In genomic region chr17:75242461-75243042, GRCh38 we compare ENCODE assay signal across 11 cellular contexts. TPM values are rescaled to one million over a fixed set of nuclear protein-coding genes. Genes with fewer than 3 reads are reported as not detected.
DNase-seq lines count a peak whose midpoint lies in the region; ATAC-seq, FAIRE-seq and TF ChIP-seq lines count a peak whose summit lies in the region.
"Had no signal": no experiment of that assay in that cellular context is flagged by ENCODE, and none has a peak within 500 bp of the region (broad histone marks: within the 10 kb centered on the region; RNA-seq: fewer than 3 reads in every experiment).

No MANE protein-coding gene starts in this region.

- peak; percentile 71 for DNase-seq in activated CD8-positive, alpha-beta memory T cell treated with anti-CD3 and anti-CD28 coated beads for 24 hours
- DNase-seq in activated CD8-positive, alpha-beta memory T cell treated with anti-CD3 and anti-CD28 coated beads, Interleukin-2, amount 50 U/mL, for 48 hours = no peak
- DNase-seq in T-cell (peak in 31 of 34 experiments; percentile 8 to 61 (median 38)), K562 (ENCODE audit: extremely low read depth in 1 of 4, low spot score in 3 of 4) (no peak), hypothalamus (lab: John Stamatoyannopoulos, UW) (no peak), A172 (ENCODE audit: low spot score) (no peak)
- peak in 1 of 2 donors; percentile 64 for DNase-seq in stimulated activated effector memory CD8-positive, alpha-beta T cell treated with anti-CD3 and anti-CD28 coated beads, Interleukin-12 subunit alpha, Interleukin-12 subunit beta, amount 100 ng/mL, for 72 hours (ENCODE audit: low spot score in 2 of 2)
- DNase-seq: NCI-H1930, retina had no signal

- peak overlapping the region in 1 of 3 donors; percentile 30 for H3K4me3 Mint-ChIP-seq in T-cell
- peak overlapping the region; percentile 70 for H3K4me3 Mint-ChIP-seq in stimulated activated effector memory CD8-positive, alpha-beta T cell treated with anti-CD3 and anti-CD28 coated beads, Interleukin-12 subunit alpha, Interleukin-12 subunit beta, amount 100 ng/mL, for 72 hours

- H3K4me1 Mint-ChIP-seq in T-cell = peaks cover 26 to 45% (median 34%) of the 10 kb centered on the region in 3 donors
- H3K4me1 Mint-ChIP-seq in stimulated activated effector memory CD8-positive, alpha-beta T cell treated with anti-CD3 and anti-CD28 coated beads, Interleukin-12 subunit alpha, Interleukin-12 subunit beta, amount 100 ng/mL, for 72 hours = peaks cover 45% of the 10 kb centered on the region

- peaks cover 93% of the 10 kb centered on the region for H3K36me3 ChIP-seq in K562 (ENCODE audit: control insufficient read depth, insufficient read depth, low read length)

- WGBS in K562 (ENCODE audit: insufficient coverage, low coverage, missing lambda C conversion rate) = 94% methylated on average over 17 of the region's 17 CpGs

- no peak overlapping the region for H3K27ac ChIP-seq in K562 (ENCODE audit: extremely low read depth, low read depth, low read length)

- CTCF ChIA-PET in T-cell (lab: Charles Lee) (interaction anchor here (0.6 to 3.0 kb wide), 6 partner anchors 12 to 477 kb away, joined by 3 to 12 read pairs (median 6); partner anchors contain the start of genes GGA3 (in 1 of the 2), MIF4GD (in 1 of the 2) and MRPS7 (in 1 of the 2)), K562 (lab: Yijun Ruan, JAX; ENCODE audit: low intra/inter-chr PET ratio) (interaction anchor here (3.1 kb wide), 1 partner anchor 170 kb away, joined by 20 read pairs; no protein-coding TSS in a partner anchor)

- no peak overlapping the region for H2AFZ ChIP-seq in K562 (ENCODE audit: low read depth, low read length)

- H3K79me2 ChIP-seq in K562 (ENCODE audit: control insufficient read depth, insufficient read depth, low read length) = peaks cover 6% of the 10 kb centered on the region; the same call in 1 of the 3 replicates

- no peak for TF ChIP-seq RAD21 in K562 (CRISPR knock-in tag; conservative IDR thresholded peaks at IDR 0.05 in 1 of 2, IDR thresholded peaks at IDR 0.05 in 1 of 2)

- no peak overlapping the region for H3K4me3 ChIP-seq in K562

- TF ChIP-seq CTCF in K562 (IDR thresholded peaks at IDR 0.05 in 2 of 3, conservative IDR thresholded peaks at IDR 0.05 in 1 of 3; ENCODE audit: insufficient read depth in 2 of 3, low read depth in 1 of 3, low read length in 3 of 3) = no peak

- no peaks in the 10 kb centered on the region for H3K9me1 ChIP-seq in K562 (ENCODE audit: control insufficient read depth, insufficient read depth, low read length)

- POLR2A ChIA-PET in T-cell (lab: Charles Lee) = interaction anchor here in 1 of 2 donors (0.5 to 1.4 kb wide), 3 partner anchors 18 to 141 kb away, joined by 3 to 5 read pairs (median 3); no protein-coding TSS in a partner anchor
- POLR2A ChIA-PET in K562 (lab: Yijun Ruan, JAX) = interaction anchor here (0.6 to 4.0 kb wide), 5 partner anchors 8 to 301 kb away, joined by 3 to 21 read pairs (median 3); partner anchors contain the start of genes GGA3 and MRPS7

- no TSS peak for BruUV-seq in K562 (replicated peaks; lab: Mats Ljungman, UMichigan)

- H3K4me2 ChIP-seq in K562 (ENCODE audit: insufficient read depth, low read length) = no peak overlapping the region

- ATAC-seq in T-cell (replicated peaks in 1 of 4) = peak in 3 of 4 experiments; percentile 31 to 75 (median 51)
- no peak for ATAC-seq in K562
- peak; percentile 60 for ATAC-seq in stimulated activated effector memory CD8-positive, alpha-beta T cell treated with anti-CD3 and anti-CD28 coated beads, Interleukin-12 subunit alpha, Interleukin-12 subunit beta, amount 100 ng/mL, for 72 hours
- ATAC-seq in GM21737 (IDR thresholded peaks at IDR 0.05; ENCODE audit: unreplicated experiment) = no peak
- ATAC-seq: Panc1 had no signal

- H3K36me3 Mint-ChIP-seq in T-cell = peaks cover 40% of the 10 kb centered on the region
- peaks cover 100% of the 10 kb centered on the region for H3K36me3 Mint-ChIP-seq in stimulated activated effector memory CD8-positive, alpha-beta T cell treated with anti-CD3 and anti-CD28 coated beads, Interleukin-12 subunit alpha, Interleukin-12 subunit beta, amount 100 ng/mL, for 72 hours

- peaks cover 19 to 46% of the 10 kb centered on the region in 2 experiments for H3K4me1 ChIP-seq in K562 (replicated peaks in 1 of 2; ENCODE audit: control insufficient read depth in 2 of 2, insufficient read depth in 2 of 2, low read length in 2 of 2)

- peak overlapping the region; percentile 84 to 91 for H3K27ac Mint-ChIP-seq in T-cell
- peak overlapping the region; percentile 96 for H3K27ac Mint-ChIP-seq in stimulated activated effector memory CD8-positive, alpha-beta T cell treated with anti-CD3 and anti-CD28 coated beads, Interleukin-12 subunit alpha, Interleukin-12 subunit beta, amount 100 ng/mL, for 72 hours

- H4K20me1 ChIP-seq in K562 (replicated peaks; ENCODE audit: control insufficient read depth, insufficient read depth, low read length) = peaks cover 27% of the 10 kb centered on the region

- no peaks in the 10 kb centered on the region for H3K9me3 Mint-ChIP-seq in T-cell
- H3K9me3 Mint-ChIP-seq in stimulated activated effector memory CD8-positive, alpha-beta T cell treated with anti-CD3 and anti-CD28 coated beads, Interleukin-12 subunit alpha, Interleukin-12 subunit beta, amount 100 ng/mL, for 72 hours = no peaks in the 10 kb centered on the region

- no peaks in the 10 kb centered on the region for H3K9me3 ChIP-seq in K562 (replicated peaks; ENCODE audit: control insufficient read depth, insufficient read depth, low read depth, low read length)

- H3K9ac ChIP-seq in K562 (ENCODE audit: insufficient read depth in 1 of 2, low read depth in 2 of 2, low read length in 2 of 2) = no peak overlapping the region

- no peaks in the 10 kb centered on the region for H3K27me3 ChIP-seq in K562 (ENCODE audit: control insufficient read depth in 2 of 2, insufficient read depth in 2 of 2, low read length in 2 of 2)

- TF ChIP-seq EP300 in K562 (IDR thresholded peaks at IDR 0.05; ENCODE audit: low read length) = no peak

- H3K27me3 Mint-ChIP-seq in T-cell = no peaks in the 10 kb centered on the region

- intact Hi-C loops in K562 (cut with micrococcal nuclease) = no loop called here

- no peak for TF ChIP-seq POLR2A in K562 (conservative IDR thresholded peaks at IDR 0.05)

- no peak for FAIRE-seq in K562 (lab: Jason Lieb, UNC)

- in situ Hi-C loops in K562 (cut with MboI) = no loop called here

RNA-seq across cellular contexts. Expression of gene GGA3, which starts 18.9 kb away (rescaled TPM):
- total RNA-seq in T-cell = 100 to 1,000 TPM in 3 of 5 donors, 10 to 100 TPM in 2; 78.1 to 118 (median 102) TPM
- total RNA-seq in K562 (2011; cell fraction: chromatin; rRNA removed; ENCODE audit: low replicate concordance) = 229 and 410 TPM in 2 replicates
- total RNA-seq in K562 (2011; cell fraction: nucleolus; rRNA removed) = 168 and 211 TPM in 2 replicates
- total RNA-seq in K562 (2011; cell fraction: nucleoplasm; rRNA removed) = 138 and 145 TPM in 2 replicates
- 16.3 and 27.7 TPM in 2 replicates for total RNA-seq in K562 (2014; rRNA removed)
- 25.4 and 26.5 TPM in 2 replicates for total RNA-seq in K562 (2014; rRNA removed; fragmentation: Illumina TruSeq; extraction: Trizol)
- total RNA-seq in K562 (2015; rRNA removed; fragmentation: Illumina TruSeq; extraction: Trizol) = 21.3 and 23.7 TPM in 2 replicates
- total RNA-seq in K562 (2021) = 60.9 and 64.9 TPM in 2 replicates
- polyA plus RNA-seq in K562 (2011; rRNA removed) = 40.9 and 74.6 TPM in 2 replicates
- 24.6 and 25.5 TPM in 2 replicates for polyA plus RNA-seq in K562 (2011; cell fraction: cytosol; rRNA removed)
- 329 and 442 TPM in 2 replicates for polyA plus RNA-seq in K562 (2011; cell fraction: nucleus; rRNA removed)
- 65.7 and 79.7 TPM in 2 replicates for polyA plus RNA-seq in K562 (2012)
- polyA plus RNA-seq in K562 (2014; fragmentation: Illumina TruSeq; extraction: Trizol) = 51.7 and 54.2 TPM in 2 replicates
- polyA plus RNA-seq in K562 (2014; fragmentation: Nextera tagmentation; extraction: Ambion mirVana) = 1 to 10 TPM; 5.7 to 6.3 TPM
- polyA plus RNA-seq in K562 (2014; rRNA removed) = 41.2 and 45.9 TPM in 2 replicates
- 76.1 and 105 TPM in 2 replicates for polyA minus RNA-seq in K562 (2011; rRNA and poly(A)+ RNA removed)
- 29.3 and 34.2 TPM in 2 replicates for polyA minus RNA-seq in K562 (2011; cell fraction: cytosol; rRNA and poly(A)+ RNA removed)
- 52.4 and 72.0 TPM in 2 replicates for polyA minus RNA-seq in K562 (2011; cell fraction: nucleus; rRNA and poly(A)+ RNA removed)
- 12.9 and 15.1 TPM in 2 replicates for total RNA-seq in A172 (2014; rRNA removed; shearing (Covaris generic))

RNA-seq across cellular contexts. Expression of gene MRPS7, which starts 19.1 kb away (rescaled TPM):
- 10 to 100 TPM; 29.8 to 39.4 (median 33.6) TPM for total RNA-seq in T-cell
- total RNA-seq in K562 (2011; cell fraction: chromatin; rRNA removed; ENCODE audit: low replicate concordance) = 58.3 and 91.9 TPM in 2 replicates
- total RNA-seq in K562 (2011; cell fraction: nucleolus; rRNA removed) = 73.0 and 88.6 TPM in 2 replicates
- total RNA-seq in K562 (2011; cell fraction: nucleoplasm; rRNA removed) = 64.5 and 67.2 TPM in 2 replicates
- 115 and 137 TPM in 2 replicates for total RNA-seq in K562 (2014; rRNA removed)
- total RNA-seq in K562 (2014; rRNA removed; fragmentation: Illumina TruSeq; extraction: Trizol) = 128 and 142 TPM in 2 replicates
- total RNA-seq in K562 (2015; rRNA removed; fragmentation: Illumina TruSeq; extraction: Trizol) = 124 and 132 TPM in 2 replicates
- total RNA-seq in K562 (2021) = 117 and 120 TPM in 2 replicates
- 90.8 and 115 TPM in 2 replicates for polyA plus RNA-seq in K562 (2011; rRNA removed)
- 83.0 and 98.9 TPM in 2 replicates for polyA plus RNA-seq in K562 (2011; cell fraction: cytosol; rRNA removed)
- polyA plus RNA-seq in K562 (2011; cell fraction: nucleus; rRNA removed) = 73.0 and 76.0 TPM in 2 replicates
- 60.3 and 98.2 TPM in 2 replicates for polyA plus RNA-seq in K562 (2012)
- 140 and 153 TPM in 2 replicates for polyA plus RNA-seq in K562 (2014; fragmentation: Illumina TruSeq; extraction: Trizol)
- polyA plus RNA-seq in K562 (2014; fragmentation: Nextera tagmentation; extraction: Ambion mirVana) = 100 to 1,000 TPM; 236 to 244 TPM
- 107 and 126 TPM in 2 replicates for polyA plus RNA-seq in K562 (2014; rRNA removed)
- polyA minus RNA-seq in K562 (2011; rRNA and poly(A)+ RNA removed) = 75.2 and 86.1 TPM in 2 replicates
- polyA minus RNA-seq in K562 (2011; cell fraction: cytosol; rRNA and poly(A)+ RNA removed) = 34.9 and 44.7 TPM in 2 replicates
- polyA minus RNA-seq in K562 (2011; cell fraction: nucleus; rRNA and poly(A)+ RNA removed) = 34.5 and 47.3 TPM in 2 replicates
- 100 and 101 TPM in 2 replicates for total RNA-seq in A172 (2014; rRNA removed; shearing (Covaris generic))

RNA-seq across cellular contexts. Expression of gene MIF4GD, which starts 28.5 kb away (rescaled TPM):
- total RNA-seq in T-cell (10 to 100 TPM; 27.1 to 45.6 (median 39.2) TPM), K562 (2014; rRNA removed) (22.4 and 25.2 TPM in 2 replicates), K562 (2014; rRNA removed; fragmentation: Illumina TruSeq; extraction: Trizol) (11.8 and 12.3 TPM in 2 replicates), K562 (2015; rRNA removed; fragmentation: Illumina TruSeq; extraction: Trizol) (13.2 and 14.0 TPM in 2 replicates), K562 (2021) (23.0 and 27.1 TPM in 2 replicates)
- 28.8 and 42.4 TPM in 2 replicates for total RNA-seq in K562 (2011; cell fraction: chromatin; rRNA removed; ENCODE audit: low replicate concordance)
- total RNA-seq in K562 (2011; cell fraction: nucleolus; rRNA removed) = 36.0 and 43.4 TPM in 2 replicates
- 32.6 and 37.5 TPM in 2 replicates for total RNA-seq in K562 (2011; cell fraction: nucleoplasm; rRNA removed)
- polyA plus RNA-seq in K562 (2011; rRNA removed) (50.8 and 53.9 TPM in 2 replicates), K562 (2014; fragmentation: Illumina TruSeq; extraction: Trizol) (25.5 and 28.1 TPM in 2 replicates), K562 (2014; fragmentation: Nextera tagmentation; extraction: Ambion mirVana) (10 to 100 TPM; 46.7 to 63.8 TPM), K562 (2014; rRNA removed) (30.6 and 36.0 TPM in 2 replicates)
- polyA plus RNA-seq in K562 (2011; cell fraction: cytosol; rRNA removed) = 71.3 and 91.1 TPM in 2 replicates
- 56.0 and 67.5 TPM in 2 replicates for polyA plus RNA-seq in K562 (2011; cell fraction: nucleus; rRNA removed)
- polyA plus RNA-seq in K562 (2012) = 28.0 and 61.3 TPM in 2 replicates
- 25.6 TPM in 2 replicates for polyA minus RNA-seq in K562 (2011; rRNA and poly(A)+ RNA removed)
- 13.5 and 16.8 TPM in 2 replicates for polyA minus RNA-seq in K562 (2011; cell fraction: cytosol; rRNA and poly(A)+ RNA removed)
- 8.3 and 15.0 TPM in 2 replicates for polyA minus RNA-seq in K562 (2011; cell fraction: nucleus; rRNA and poly(A)+ RNA removed)
- total RNA-seq in A172 (2014; rRNA removed; shearing (Covaris generic)) = 34.2 and 43.5 TPM in 2 replicates

RNA-seq across cellular contexts. Expression of gene NUP85, which starts 37.1 kb away (rescaled TPM):
- total RNA-seq in T-cell = 100 to 1,000 TPM in 3 of 5 donors, 10 to 100 TPM in 2; 56.2 to 128 (median 106) TPM
- 303 and 492 TPM in 2 replicates for total RNA-seq in K562 (2011; cell fraction: chromatin; rRNA removed; ENCODE audit: low replicate concordance)
- 243 and 287 TPM in 2 replicates for total RNA-seq in K562 (2011; cell fraction: nucleolus; rRNA removed)
- total RNA-seq in K562 (2011; cell fraction: nucleoplasm; rRNA removed) = 239 and 282 TPM in 2 replicates
- 50.2 and 52.4 TPM in 2 replicates for total RNA-seq in K562 (2014; rRNA removed)
- 99.8 and 115 TPM in 2 replicates for total RNA-seq in K562 (2014; rRNA removed; fragmentation: Illumina TruSeq; extraction: Trizol)
- 77.1 and 81.2 TPM in 2 replicates for total RNA-seq in K562 (2015; rRNA removed; fragmentation: Illumina TruSeq; extraction: Trizol)
- 121 and 127 TPM in 2 replicates for total RNA-seq in K562 (2021)
- polyA plus RNA-seq in K562 (2011; rRNA removed) = 128 and 135 TPM in 2 replicates
- polyA plus RNA-seq in K562 (2011; cell fraction: cytosol; rRNA removed) = 184 and 192 TPM in 2 replicates
- 521 and 638 TPM in 2 replicates for polyA plus RNA-seq in K562 (2011; cell fraction: nucleus; rRNA removed)
- polyA plus RNA-seq in K562 (2012) = 56.6 and 88.3 TPM in 2 replicates
- 82.2 and 83.7 TPM in 2 replicates for polyA plus RNA-seq in K562 (2014; fragmentation: Illumina TruSeq; extraction: Trizol)
- polyA plus RNA-seq in K562 (2014; fragmentation: Nextera tagmentation; extraction: Ambion mirVana) = 100 to 1,000 TPM; 156 to 177 TPM
- 110 and 116 TPM in 2 replicates for polyA plus RNA-seq in K562 (2014; rRNA removed)
- polyA minus RNA-seq in K562 (2011; rRNA and poly(A)+ RNA removed) = 62.4 and 87.2 TPM in 2 replicates
- 45.2 and 54.1 TPM in 2 replicates for polyA minus RNA-seq in K562 (2011; cell fraction: cytosol; rRNA and poly(A)+ RNA removed)
- polyA minus RNA-seq in K562 (2011; cell fraction: nucleus; rRNA and poly(A)+ RNA removed) = 79.4 and 108 TPM in 2 replicates
- 55.6 and 59.1 TPM in 2 replicates for total RNA-seq in A172 (2014; rRNA removed; shearing (Covaris generic))

RNA-seq across cellular contexts. Expression of gene SLC25A19, which starts 46.7 kb away (rescaled TPM):
- total RNA-seq in T-cell = 10 to 100 TPM; 12.4 to 30.1 (median 25.9) TPM
- total RNA-seq in K562 (2011; cell fraction: chromatin; rRNA removed; ENCODE audit: low replicate concordance) = 80.8 and 110 TPM in 2 replicates
- total RNA-seq in K562 (2011; cell fraction: nucleolus; rRNA removed) = 83.7 and 96.9 TPM in 2 replicates
- total RNA-seq in K562 (2011; cell fraction: nucleoplasm; rRNA removed) = 75.9 and 93.0 TPM in 2 replicates
- total RNA-seq in K562 (2014; rRNA removed) = 56.1 and 71.6 TPM in 2 replicates
- 35.9 and 45.2 TPM in 2 replicates for total RNA-seq in K562 (2014; rRNA removed; fragmentation: Illumina TruSeq; extraction: Trizol)
- total RNA-seq in K562 (2015; rRNA removed; fragmentation: Illumina TruSeq; extraction: Trizol) = 49.0 and 49.3 TPM in 2 replicates
- total RNA-seq in K562 (2021) = 73.4 and 76.6 TPM in 2 replicates
- 51.7 and 55.3 TPM in 2 replicates for polyA plus RNA-seq in K562 (2011; rRNA removed)
- 70.2 and 111 TPM in 2 replicates for polyA plus RNA-seq in K562 (2011; cell fraction: cytosol; rRNA removed)
- 50.7 and 83.5 TPM in 2 replicates for polyA plus RNA-seq in K562 (2011; cell fraction: nucleus; rRNA removed)
- 26.6 and 58.9 TPM in 2 replicates for polyA plus RNA-seq in K562 (2012)
- polyA plus RNA-seq in K562 (2014; fragmentation: Illumina TruSeq; extraction: Trizol) = 57.1 and 60.9 TPM in 2 replicates
- polyA plus RNA-seq in K562 (2014; fragmentation: Nextera tagmentation; extraction: Ambion mirVana) = 10 to 100 TPM; 33.4 to 49.3 TPM
- polyA plus RNA-seq in K562 (2014; rRNA removed) = 73.1 and 83.5 TPM in 2 replicates
- 29.7 and 31.1 TPM in 2 replicates for polyA minus RNA-seq in K562 (2011; rRNA and poly(A)+ RNA removed)
- polyA minus RNA-seq in K562 (2011; cell fraction: cytosol; rRNA and poly(A)+ RNA removed) = 18.5 and 33.6 TPM in 2 replicates
- polyA minus RNA-seq in K562 (2011; cell fraction: nucleus; rRNA and poly(A)+ RNA removed) = 32.9 and 44.3 TPM in 2 replicates
- 13.6 and 22.6 TPM in 2 replicates for total RNA-seq in A172 (2014; rRNA removed; shearing (Covaris generic))

Comparison
In these comparisons a context has a peak if more than half of its experiments do, and no peak if none do; other contexts are left out.
1. DNase-seq: peak in activated CD8-positive, alpha-beta memory T cell treated with anti-CD3 and anti-CD28 coated beads for 24 hours (single experiment) and T-cell (31 of 34); none in activated CD8-positive, alpha-beta memory T cell treated with anti-CD3 and anti-CD28 coated beads, Interleukin-2, amount 50 U/mL, for 48 hours (single experiment), K562 (0 of 4), hypothalamus (0 of 51) and A172 (single experiment).
2. ATAC-seq: peak in T-cell (3 of 4) and stimulated activated effector memory CD8-positive, alpha-beta T cell treated with anti-CD3 and anti-CD28 coated beads, Interleukin-12 subunit alpha, Interleukin-12 subunit beta, amount 100 ng/mL, for 72 hours (single experiment); none in K562 (single experiment) and GM21737 (single experiment).